Comparison of ENCODE assay signal across 15 cellular contexts in the genomic region with DNA sequence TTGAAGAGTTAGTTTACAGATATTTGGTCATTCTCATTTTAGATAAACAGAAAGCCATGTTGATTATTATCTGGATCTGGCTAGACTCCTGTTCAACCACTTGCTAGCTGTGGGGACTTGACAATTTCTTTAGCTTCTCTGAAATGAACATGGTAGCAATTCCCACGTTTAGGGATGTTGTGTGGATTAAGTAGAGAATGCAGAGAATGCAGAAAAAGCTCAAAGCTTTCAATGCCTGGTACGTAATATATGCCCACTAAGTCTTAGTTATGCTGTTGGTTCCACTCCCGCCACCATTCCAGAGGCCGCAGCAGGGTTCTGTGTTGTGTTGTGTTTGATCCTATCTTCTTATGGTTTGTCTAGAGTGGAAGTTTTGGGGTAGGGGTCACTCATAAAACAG. TPM values are rescaled to one million over a fixed set of nuclear protein-coding genes. Genes with fewer than 3 reads are reported as not detected.
A peak's percentile ranks its signal among the peaks of the same experiment; 100 is the strongest.
DNase-seq lines count a peak whose midpoint lies in the region; ATAC-seq lines count a peak whose summit lies in the region.
"Had no signal": no experiment of that assay in that cellular context is flagged by ENCODE, and none has a peak within 500 bp of the region (broad histone marks: within the 10 kb centered on the region; RNA-seq: fewer than 3 reads in every experiment).

No MANE protein-coding gene starts in this region.

- no peak overlapping the region for H3K9ac ChIP-seq in trophoblast cell (ENCODE audit: low read length)
- H3K9ac ChIP-seq: BLaER1 had no signal

- H3K9me3 ChIP-seq in SJCRH30 (replicated peaks) (no peaks in the 10 kb centered on the region), mesodermal cell (ENCODE audit: control insufficient read depth, low read length) (no peaks in the 10 kb centered on the region), trophoblast cell (ENCODE audit: insufficient read depth, low read depth, low read length) (no peaks in the 10 kb centered on the region)
- H3K9me3 ChIP-seq: BLaER1 had no signal

- H3K4me1 ChIP-seq in SJCRH30: peaks cover 8% of the 10 kb centered on the region
- peaks cover 8% of the 10 kb centered on the region for H3K4me1 ChIP-seq in mesodermal cell (ENCODE audit: control insufficient read depth, insufficient read depth, low read length, poor library complexity, severe bottlenecking)
- H3K4me1 ChIP-seq in trophoblast cell (ENCODE audit: control insufficient read depth in 1 of 2, insufficient read depth in 2 of 2, low read length in 2 of 2): peaks cover 2 to 5% of the 10 kb centered on the region in 2 experiments

- H4K12ac ChIP-seq in trophoblast cell (ENCODE audit: low read depth, low read length): no peak overlapping the region

- H3K4me3 ChIP-seq in SJCRH30 (no peak overlapping the region), mesodermal cell (ENCODE audit: extremely low read depth, insufficient read depth, low read length, poor library complexity, severe bottlenecking) (no peak overlapping the region), trophoblast cell (ENCODE audit: low read depth, low read length) (no peak overlapping the region)
- H3K4me3 ChIP-seq: BLaER1 had no signal

- H3K79me2 ChIP-seq in trophoblast cell (ENCODE audit: control insufficient read depth, insufficient read depth, low read length, poor library complexity): no peaks in the 10 kb centered on the region

- no peak overlapping the region for H3K4ac ChIP-seq in trophoblast cell (ENCODE audit: low read depth, low read length)

- no peaks in the 10 kb centered on the region for H3K36me3 ChIP-seq in SJCRH30
- no peaks in the 10 kb centered on the region for H3K36me3 ChIP-seq in mesodermal cell (ENCODE audit: control insufficient read depth, insufficient read depth, low read length)
- H3K36me3 ChIP-seq in trophoblast cell (ENCODE audit: control insufficient read depth in 1 of 2, insufficient read depth in 2 of 2, low read length in 2 of 2): no peaks in the 10 kb centered on the region
- H3K36me3 ChIP-seq: BLaER1 had no signal

- H2AK5ac ChIP-seq in trophoblast cell (ENCODE audit: low read length): no peak overlapping the region

- H3K14ac ChIP-seq in trophoblast cell (ENCODE audit: low read length): no peak overlapping the region

- H3K27ac ChIP-seq in SJCRH30 (peak overlapping the region; percentile 26; the same call in 1 of the 2 replicates), mesodermal cell (ENCODE audit: low read depth, low read length, severe bottlenecking) (peak overlapping the region; percentile 57), trophoblast cell (ENCODE audit: low read depth, low read length) (peak overlapping the region; percentile 64)
- H3K27ac ChIP-seq: BLaER1 had no signal

- no peak overlapping the region for H3K23ac ChIP-seq in trophoblast cell (ENCODE audit: low read length)

- peak; percentile 38 to 49 for DNase-seq in SJCRH30
- peak; percentile 6 to 66 for DNase-seq in trophoblast cell
- DNase-seq in stimulated activated naive CD4-positive, alpha-beta T cell (lab: John Stamatoyannopoulos, UW): no peak
- no peak for DNase-seq in Right ventricle myocardium inferior (ENCODE audit: missing footprints)
- DNase-seq in stimulated activated naive CD8-positive, alpha-beta T cell treated with anti-CD3 and anti-CD28 coated beads, Interleukin-15, Interleukin-2, amounts not matched to agents 100 U/mL and 50 U/mL, for 24 hours: no peak
- DNase-seq: 8988T; CD4-positive, alpha-beta memory T cell; DMS153; DND-41; EL; H9 had no signal

- H3K4me2 ChIP-seq in trophoblast cell (ENCODE audit: low read length): no peak overlapping the region
- H3K4me2 ChIP-seq: BLaER1 had no signal

- H2BK120ac ChIP-seq in trophoblast cell (ENCODE audit: insufficient read depth, low read length, poor library complexity): no peak overlapping the region

- no peak overlapping the region for H2AFZ ChIP-seq in trophoblast cell (ENCODE audit: insufficient read depth, low read length, poor library complexity)

- no peak overlapping the region for H4K91ac ChIP-seq in trophoblast cell (ENCODE audit: low read depth, low read length)

- intact Hi-C loops in Right ventricle myocardium inferior (cut with DNase I): no loop called here

- H3K79me1 ChIP-seq in trophoblast cell (ENCODE audit: low read length): peaks cover 4% of the 10 kb centered on the region

- H3K27me3 ChIP-seq in SJCRH30 (no peaks in the 10 kb centered on the region), trophoblast cell (ENCODE audit: insufficient read depth, low read length) (no peaks in the 10 kb centered on the region)
- H3K27me3 ChIP-seq: BLaER1 had no signal

- 81 to 82% methylated on average over 4 of the region's 4 CpGs for WGBS in mesodermal cell (ENCODE audit: insufficient coverage in 2 of 2), 2 experiments
- WGBS in trophoblast cell (ENCODE audit: extremely low coverage, insufficient coverage, insufficient read length): no CpG with 5 or more reads among the region's 4 CpGs

- H2BK5ac ChIP-seq in trophoblast cell (ENCODE audit: low read depth, low read length, poor library complexity): no peak overlapping the region

- no peak for ATAC-seq in Right ventricle myocardium inferior
- no peak for ATAC-seq in stimulated activated naive CD8-positive, alpha-beta T cell treated with anti-CD3 and anti-CD28 coated beads, Interleukin-15, Interleukin-2, amounts not matched to agents 100 U/mL and 50 U/mL, for 24 hours
- ATAC-seq in HG03571 (IDR thresholded peaks at IDR 0.05; ENCODE audit: unreplicated experiment): no peak
- ATAC-seq: HepG2 had no signal

- no peak overlapping the region for H2BK12ac ChIP-seq in trophoblast cell (ENCODE audit: low read length)

- no peak overlapping the region for H4K8ac ChIP-seq in trophoblast cell (ENCODE audit: low read depth, low read length)

- H3K18ac ChIP-seq in trophoblast cell (ENCODE audit: low read length): no peak overlapping the region

RNA-seq across cellular contexts. Expression of a gene that starts 39.2 kb away (rescaled TPM):
- total RNA-seq in SJCRH30 (2014; rRNA removed; shearing (Covaris generic)): 88.8 and 91.5 TPM in 2 replicates
- 52.2 TPM for polyA plus RNA-seq in mesodermal cell (2013, experiment 1 of 2)
- 68.6 TPM for polyA plus RNA-seq in mesodermal cell (2013, experiment 2 of 2)
- 50.1 and 53.5 TPM in 2 replicates for polyA plus RNA-seq in trophoblast cell (2013)
- total RNA-seq in Right ventricle myocardium inferior: 26.8 TPM

Comparison
In these comparisons a context has a peak if more than half of its experiments do, and no peak if none do; other contexts are left out.
1. DNase-seq: peak in SJCRH30 (2 of 2) and trophoblast cell (2 of 2); none in stimulated activated naive CD4-positive, alpha-beta T cell (0 of 6), Right ventricle myocardium inferior (single experiment) and stimulated activated naive CD8-positive, alpha-beta T cell treated with anti-CD3 and anti-CD28 coated beads, Interleukin-15, Interleukin-2, amounts not matched to agents 100 U/mL and 50 U/mL, for 24 hours (single experiment).
2. Peak in every context shown above with its lines, with median percentiles within 50 percentile points of each other: H3K27ac ChIP-seq.